15 cellular contexts compared by ENCODE assay signal in genomic region chr17:12927541-12928425, GRCh38.
DNase-seq lines count a peak whose midpoint lies in the region; ATAC-seq and TF ChIP-seq lines count a peak whose summit lies in the region.
"Had no signal": no experiment of that assay in that cellular context is flagged by ENCODE, and none has a peak within 500 bp of the region (broad histone marks: within the 10 kb centered on the region; RNA-seq: fewer than 3 reads in every experiment).

No MANE protein-coding gene starts in this region.

- H3K4me1 Mint-ChIP-seq in chondrocyte (ENCODE audit: low read depth): peaks cover 15% of the 10 kb centered on the region

- peak overlapping the region; percentile 42 for H3K27ac Mint-ChIP-seq in chondrocyte (ENCODE audit: unreplicated experiment)
- H3K27ac Mint-ChIP-seq: naive thymus-derived CD4-positive, alpha-beta T cell; stimulated activated naive CD8-positive, alpha-beta T cell treated with anti-CD3 and anti-CD28 coated beads, Interleukin-15, Interleukin-2, amounts not matched to agents 100 ng/mL and 50 ng/mL, for 24 hours had no signal

- H3K27ac ChIP-seq in vagina: peak overlapping the region; percentile 0

- TF ChIP-seq POLR2A in vagina (IDR thresholded peaks at IDR 0.05): no peak

- peaks cover 3% of the 10 kb centered on the region for H3K36me3 Mint-ChIP-seq in chondrocyte (ENCODE audit: low read depth)
- H3K36me3 Mint-ChIP-seq: naive thymus-derived CD4-positive, alpha-beta T cell had no signal

- TF ChIP-seq CTCF in chondrocyte (IDR thresholded peaks at IDR 0.05): no peak
- TF ChIP-seq CTCF in vagina (IDR thresholded peaks at IDR 0.05): no peak

- H3K4me1 ChIP-seq in vagina: no peaks in the 10 kb centered on the region
- H3K4me1 ChIP-seq: Caco-2 had no signal

- H3K4me3 ChIP-seq in vagina: no peak overlapping the region
- H3K4me3 ChIP-seq: K562 had no signal

- H3K4me3 Mint-ChIP-seq in chondrocyte (ENCODE audit: unreplicated experiment): no peak overlapping the region
- H3K4me3 Mint-ChIP-seq: naive thymus-derived CD4-positive, alpha-beta T cell; stimulated activated naive CD8-positive, alpha-beta T cell treated with anti-CD3 and anti-CD28 coated beads, Interleukin-15, Interleukin-2, amounts not matched to agents 100 ng/mL and 50 ng/mL, for 24 hours had no signal

- no peaks in the 10 kb centered on the region for H3K9me3 ChIP-seq in vagina
- H3K9me3 ChIP-seq: Caco-2 had no signal

- no peak for ATAC-seq in GM21423 (IDR thresholded peaks at IDR 0.05; ENCODE audit: unreplicated experiment)
- ATAC-seq: K562; naive thymus-derived CD4-positive, alpha-beta T cell had no signal

- no peaks in the 10 kb centered on the region for H3K36me3 ChIP-seq in vagina

- H3K27me3 Mint-ChIP-seq in chondrocyte (ENCODE audit: low read depth): no peaks in the 10 kb centered on the region
- H3K27me3 Mint-ChIP-seq: stimulated activated naive CD8-positive, alpha-beta T cell treated with anti-CD3 and anti-CD28 coated beads, Interleukin-15, Interleukin-2, amounts not matched to agents 100 ng/mL and 50 ng/mL, for 24 hours had no signal

- H3K9me3 Mint-ChIP-seq in chondrocyte (ENCODE audit: low read depth): peaks cover 3% of the 10 kb centered on the region

- DNase-seq in NCI-H82 (lab: John Stamatoyannopoulos, UW) (peak; percentile 26), NCI-H82 treated with DMSO at 0.1 percent for 48 hours (lab: John Stamatoyannopoulos, UW; ENCODE audit: unreplicated experiment) (no peak), chondrocyte (ENCODE audit: low spot score) (no peak), left kidney (ENCODE audit: low read depth, low spot score) (peak; percentile 67), vagina (ENCODE audit: extremely low spot score in 2 of 2) (no peak), AG08396 (ENCODE audit: low spot score) (no peak), superior temporal gyrus (ENCODE audit: extremely low spot score) (no peak)
- DNase-seq: activated CD4-positive, alpha-beta T cell treated with anti-CD3 and anti-CD28 coated beads, Interleukin-2, amount 50 U/mL, for 4 hours; glutamatergic neuron; naive thymus-derived CD4-positive, alpha-beta T cell; retina had no signal

- intact Hi-C loops in vagina (cut with DNase I): no loop called here

- H3K27me3 ChIP-seq in vagina: no peaks in the 10 kb centered on the region

Comparison
In these comparisons a context has a peak if more than half of its experiments do, and no peak if none do; other contexts are left out.
1. DNase-seq: peak in NCI-H82 (single experiment) and left kidney (single experiment); none in NCI-H82 treated with DMSO at 0.1 percent for 48 hours (single experiment), chondrocyte (single experiment), vagina (0 of 2), AG08396 (single experiment) and superior temporal gyrus (single experiment).